In the genomic region with DNA sequence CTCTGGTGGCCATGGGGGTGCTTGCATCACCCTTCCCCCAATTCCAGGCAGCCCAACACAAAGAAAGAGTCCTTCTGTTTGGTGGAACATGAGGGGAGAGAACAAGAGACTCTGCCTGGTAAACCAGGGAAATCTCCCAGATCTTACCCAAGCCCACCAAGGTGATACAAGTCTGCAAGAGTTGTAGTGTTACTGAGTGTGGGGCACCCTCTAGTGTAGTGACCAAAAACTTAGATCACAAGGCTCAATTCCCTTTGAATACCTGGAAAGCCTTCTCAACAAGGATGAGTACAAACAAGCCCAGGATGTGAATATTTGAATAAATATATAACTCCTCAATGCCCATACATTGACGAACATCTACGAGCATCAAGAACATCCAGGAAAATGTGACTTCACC, we compare ENCODE assay signal across 21 cellular contexts.
DNase-seq lines count a peak whose midpoint lies in the region; ATAC-seq, FAIRE-seq and TF ChIP-seq lines count a peak whose summit lies in the region.
"Had no signal": no experiment of that assay in that cellular context is flagged by ENCODE, and none has a peak within 500 bp of the region (broad histone marks: within the 10 kb centered on the region; RNA-seq: fewer than 3 reads in every experiment).

No MANE protein-coding gene starts in this region.

- H3K36me3 ChIP-seq in H7 (replicated peaks; ENCODE audit: control insufficient read depth, insufficient read depth, low read length) = no peaks in the 10 kb centered on the region
- H3K36me3 ChIP-seq in H1 (ENCODE audit: control insufficient read depth in 2 of 4, insufficient read depth in 4 of 4, low read length in 3 of 4) = no peaks in the 10 kb centered on the region
- no peaks in the 10 kb centered on the region for H3K36me3 ChIP-seq in Caco-2 (ENCODE audit: control insufficient read depth, insufficient read depth, low read length)
- H3K36me3 ChIP-seq in upper lobe of right lung = no peaks in the 10 kb centered on the region
- H3K36me3 ChIP-seq: BE2C, HAP-1 had no signal

- H3K4me2 ChIP-seq in H1 (ENCODE audit: insufficient read depth in 1 of 2, low read depth in 2 of 2, low read length in 2 of 2) = no peak overlapping the region

- H3K4me1 ChIP-seq in H1 (replicated peaks in 1 of 4; ENCODE audit: control insufficient read depth in 3 of 4, insufficient read depth in 4 of 4, low read length in 3 of 4) = no peaks in the 10 kb centered on the region
- H3K4me1 ChIP-seq in Caco-2 = no peaks in the 10 kb centered on the region
- no peaks in the 10 kb centered on the region for H3K4me1 ChIP-seq in upper lobe of right lung
- H3K4me1 ChIP-seq: BE2C, HAP-1 had no signal

- DNase-seq in H7 = peak; percentile 15
- DNase-seq in H1 (ENCODE audit: low read depth in 1 of 2, low spot score in 2 of 2) = no peak
- DNase-seq in iPS DF 19.7 (ENCODE audit: low read depth, low spot score) = peak; percentile 7
- DNase-seq in Caco-2 = no peak
- DNase-seq in upper lobe of right lung = no peak
- DNase-seq: BE2C; C1 segment of cervical spinal cord; CD4-positive, CD25-positive, alpha-beta regulatory T cell; CD8-positive, alpha-beta memory T cell; COR-L47; GM23248; KBM-7 had no signal

- ATAC-seq in HG03108 (IDR thresholded peaks at IDR 0.05; ENCODE audit: unreplicated experiment) (no peak), HG03457 (IDR thresholded peaks at IDR 0.05; ENCODE audit: unreplicated experiment) (no peak), upper lobe of right lung (no peak)
- ATAC-seq: HepG2 had no signal

- no peak overlapping the region for H3K56ac ChIP-seq in H1 (replicated peaks; ENCODE audit: insufficient read length, low read depth, low read length)

- H3K27ac Mint-ChIP-seq in Caco-2 (ENCODE audit: unreplicated experiment) = no peak overlapping the region
- H3K27ac Mint-ChIP-seq: CD4-positive, CD25-positive, alpha-beta regulatory T cell; CD8-positive, alpha-beta memory T cell; IgD-negative memory B cell had no signal

- no peaks in the 10 kb centered on the region for H3K9me3 ChIP-seq in H1 (ENCODE audit: insufficient read depth in 2 of 2, low read depth in 1 of 2, low read length in 1 of 2)
- H3K9me3 ChIP-seq in Caco-2 = no peaks in the 10 kb centered on the region
- H3K9me3 ChIP-seq in upper lobe of right lung = no peaks in the 10 kb centered on the region
- H3K9me3 ChIP-seq: BE2C had no signal

- no peak overlapping the region for H2BK120ac ChIP-seq in H1 (replicated peaks; ENCODE audit: low read depth, low read length)

- no peak for TF ChIP-seq EP300 in H1 (IDR thresholded peaks at IDR 0.05; ENCODE audit: borderline replicate concordance in 1 of 2, low read depth in 2 of 2, low read length in 2 of 2)

- H4K8ac ChIP-seq in H1 (ENCODE audit: extremely low read depth, insufficient read depth, low read length) = no peak overlapping the region; the same call in 1 of the 2 replicates

- peak in 2 of 3 experiments; percentile 30 to 41; a peak in 3 of 4 replicates for TF ChIP-seq CTCF in H1 (IDR thresholded peaks at IDR 0.05; ENCODE audit: control extremely low read depth in 1 of 3, insufficient read depth in 1 of 3, low read depth in 1 of 3, low read length in 3 of 3)
- no peak for TF ChIP-seq CTCF in Caco-2 (IDR thresholded peaks at IDR 0.05; ENCODE audit: insufficient read depth in 1 of 2, low read depth in 1 of 2, low read length in 1 of 2, severe bottlenecking in 1 of 2, unreplicated experiment in 1 of 2)
- no peak for TF ChIP-seq CTCF in upper lobe of right lung (IDR thresholded peaks at IDR 0.05)

- no peak overlapping the region for H3K23ac ChIP-seq in H1 (ENCODE audit: insufficient read length)

- TF ChIP-seq RAD21 in H1 (IDR thresholded peaks at IDR 0.05 in 1 of 2, conservative IDR thresholded peaks at IDR 0.05 in 1 of 2; ENCODE audit: low read depth in 2 of 2, low read length in 2 of 2) = peak; percentile 69 to 75

- H3K18ac ChIP-seq in H1 (ENCODE audit: extremely low read depth, low read length) = no peak overlapping the region

- H3K4me3 ChIP-seq in H7 (ENCODE audit: insufficient read depth, low read depth, low read length) (no peak overlapping the region), H1 (ENCODE audit: extremely low read depth in 1 of 4, insufficient read depth in 2 of 4, low read depth in 3 of 4, low read length in 4 of 4) (no peak overlapping the region), Caco-2 (ENCODE audit: low read depth, low read length) (no peak overlapping the region), upper lobe of right lung (no peak overlapping the region)
- H3K4me3 ChIP-seq: GM23248, HAP-1 had no signal

- H4K20me1 ChIP-seq in H1 (replicated peaks in 1 of 2; ENCODE audit: control insufficient read depth in 1 of 2, insufficient read depth in 2 of 2, low read length in 2 of 2) = no peaks in the 10 kb centered on the region

- no peak overlapping the region for H4K5ac ChIP-seq in H1 (ENCODE audit: insufficient read length, low read depth, low read length)

- 90% methylated on average over 2 of the region's 2 CpGs; no CpG with 5 or more reads in 1 of the 2 experiments for WGBS in H1 (ENCODE audit: extremely low coverage in 1 of 2, insufficient coverage in 1 of 2, insufficient read length in 1 of 2, insufficient replicate concordance in 2 of 2, low coverage in 1 of 2, low lambda C conversion rate in 2 of 2, missing lambda C conversion rate in 1 of 2), 2 experiments

- no peaks in the 10 kb centered on the region for H3K4me1 Mint-ChIP-seq in Caco-2 (ENCODE audit: low read depth, unreplicated experiment)
- H3K4me1 Mint-ChIP-seq: CD4-positive, CD25-positive, alpha-beta regulatory T cell; CD8-positive, alpha-beta memory T cell; IgD-negative memory B cell had no signal

- TF ChIP-seq POLR2A in H1 (IDR thresholded peaks at IDR 0.05; ENCODE audit: control extremely low read depth in 1 of 2, low read depth in 2 of 2, low read length in 2 of 2) = no peak

- no peak overlapping the region for H2BK5ac ChIP-seq in H1 (ENCODE audit: low read depth, low read length)

- BruUV-seq in Caco-2 (replicated peaks; lab: Mats Ljungman, UMichigan) = no TSS peak

- no peak overlapping the region for H2BK15ac ChIP-seq in H1 (ENCODE audit: low read length)

- no peak overlapping the region for H2AK5ac ChIP-seq in H1 (ENCODE audit: low read depth, low read length)

- no peak overlapping the region for H3K4me3 Mint-ChIP-seq in Caco-2 (ENCODE audit: unreplicated experiment)
- H3K4me3 Mint-ChIP-seq: CD4-positive, CD25-positive, alpha-beta regulatory T cell; CD8-positive, alpha-beta memory T cell had no signal

- H4K91ac ChIP-seq in H1 (replicated peaks; ENCODE audit: insufficient read length, low read length) = no peak overlapping the region

- H3K23me2 ChIP-seq in H1 (ENCODE audit: low read depth, low read length) = no peaks in the 10 kb centered on the region

- no peak overlapping the region for H2BK20ac ChIP-seq in H1 (ENCODE audit: low read length)

- CTCF ChIA-PET in H1 (lab: Charles Lee; ENCODE audit: partially characterized antibody) = interaction anchor here (0.6 to 1.1 kb wide), 6 partner anchors 10 to 727 kb away, joined by 3 to 4 read pairs (median 3); no protein-coding TSS in a partner anchor
- CTCF ChIA-PET in Caco-2 (lab: Charles Lee) = no interaction called here

- H3K27me3 Mint-ChIP-seq in Caco-2 (ENCODE audit: insufficient read depth, unreplicated experiment) = no peaks in the 10 kb centered on the region
- H3K27me3 Mint-ChIP-seq: CD4-positive, CD25-positive, alpha-beta regulatory T cell had no signal

- H3K79me2 ChIP-seq in H1 (ENCODE audit: control insufficient read depth in 1 of 2, insufficient read depth in 2 of 2, low read length in 2 of 2) = no peaks in the 10 kb centered on the region

- no peaks in the 10 kb centered on the region for H3K79me1 ChIP-seq in H1 (ENCODE audit: low read depth, low read length)

- peak; percentile 58 for FAIRE-seq in H1 (lab: Jason Lieb, UNC)
- FAIRE-seq: D721Med, G401.6, GM12891, GM19239, HepG2 had no signal

- no peak overlapping the region for H3K14ac ChIP-seq in H1 (ENCODE audit: insufficient read length)

- intact Hi-C loops in Caco-2 (cut with micrococcal nuclease; ENCODE audit: unreplicated experiment) (loop anchor here (10.0 kb wide), 1 partner anchor 238 kb away; no protein-coding TSS in a partner anchor), upper lobe of right lung (cut with DNase I) (no loop called here)

- H2AFZ ChIP-seq in H1 (ENCODE audit: low read length) = no peak overlapping the region
- H2AFZ ChIP-seq: GM23248 had no signal

- H3K9ac ChIP-seq in H1 (replicated peaks in 1 of 4; ENCODE audit: extremely low read depth in 1 of 4, low read depth in 3 of 4, low read length in 3 of 4) = no peak overlapping the region
- H3K9ac ChIP-seq: GM23248 had no signal

- H3K27ac ChIP-seq in H1 (ENCODE audit: low read depth, low read length) (no peak overlapping the region), upper lobe of right lung (no peak overlapping the region)
- H3K27ac ChIP-seq: GM23248 had no signal

- H3K4ac ChIP-seq in H1 (replicated peaks; ENCODE audit: insufficient read length, low read depth, low read length) = no peak overlapping the region

- no peak overlapping the region for H2BK12ac ChIP-seq in H1 (ENCODE audit: low read depth, low read length)

- POLR2A ChIA-PET in H1 (lab: Charles Lee; ENCODE audit: partially characterized antibody) = no interaction called here
- POLR2A ChIA-PET in Caco-2 (lab: Charles Lee) = no interaction called here

- H3K9me3 Mint-ChIP-seq in Caco-2 (ENCODE audit: unreplicated experiment) = peaks cover 7% of the 10 kb centered on the region

- H3K27me3 ChIP-seq in H7 (ENCODE audit: control insufficient read depth, insufficient read depth, low read length) (no peaks in the 10 kb centered on the region), H1 (replicated peaks in 1 of 4; ENCODE audit: control insufficient read depth in 3 of 4, extremely low read depth in 1 of 4, insufficient read depth in 3 of 4, low read length in 3 of 4) (no peaks in the 10 kb centered on the region), Caco-2 (replicated peaks; ENCODE audit: control insufficient read depth, insufficient read depth, low read length) (no peaks in the 10 kb centered on the region), upper lobe of right lung (no peaks in the 10 kb centered on the region)
- H3K27me3 ChIP-seq: BE2C had no signal

- H3K36me3 Mint-ChIP-seq in Caco-2 (ENCODE audit: insufficient read depth, unreplicated experiment) = no peaks in the 10 kb centered on the region
- H3K36me3 Mint-ChIP-seq: CD4-positive, CD25-positive, alpha-beta regulatory T cell; CD8-positive, alpha-beta memory T cell; IgD-negative memory B cell had no signal

TF ChIP-seq in H1, 55 proteins besides CTCF, POLR2A, EP300 and RAD21 (continues in another document):
- TF ChIP-seq FOSL1 (IDR thresholded peaks at IDR 0.05; ENCODE audit: insufficient read depth, low read depth, low read length) = no peak
- TF ChIP-seq, protein P1, sequence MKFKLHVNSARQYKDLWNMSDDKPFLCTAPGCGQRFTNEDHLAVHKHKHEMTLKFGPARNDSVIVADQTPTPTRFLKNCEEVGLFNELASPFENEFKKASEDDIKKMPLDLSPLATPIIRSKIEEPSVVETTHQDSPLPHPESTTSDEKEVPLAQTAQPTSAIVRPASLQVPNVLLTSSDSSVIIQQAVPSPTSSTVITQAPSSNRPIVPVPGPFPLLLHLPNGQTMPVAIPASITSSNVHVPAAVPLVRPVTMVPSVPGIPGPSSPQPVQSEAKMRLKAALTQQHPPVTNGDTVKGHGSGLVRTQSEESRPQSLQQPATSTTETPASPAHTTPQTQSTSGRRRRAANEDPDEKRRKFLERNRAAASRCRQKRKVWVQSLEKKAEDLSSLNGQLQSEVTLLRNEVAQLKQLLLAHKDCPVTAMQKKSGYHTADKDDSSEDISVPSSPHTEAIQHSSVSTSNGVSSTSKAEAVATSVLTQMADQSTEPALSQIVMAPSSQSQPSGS (IDR thresholded peaks at IDR 0.05; ENCODE audit: low read length) = no peak

Comparison
In these comparisons a context has a peak if more than half of its experiments do, and no peak if none do; other contexts are left out.
1. DNase-seq: peak in H7 (single experiment) and iPS DF 19.7 (single experiment); none in H1 (0 of 2), Caco-2 (0 of 2) and upper lobe of right lung (single experiment).
2. CTCF ChIP-seq: peak in H1 (2 of 3); none in Caco-2 (0 of 2) and upper lobe of right lung (single experiment).